Comparison of ENCODE assay signal across 26 cellular contexts in the genomic region with DNA sequence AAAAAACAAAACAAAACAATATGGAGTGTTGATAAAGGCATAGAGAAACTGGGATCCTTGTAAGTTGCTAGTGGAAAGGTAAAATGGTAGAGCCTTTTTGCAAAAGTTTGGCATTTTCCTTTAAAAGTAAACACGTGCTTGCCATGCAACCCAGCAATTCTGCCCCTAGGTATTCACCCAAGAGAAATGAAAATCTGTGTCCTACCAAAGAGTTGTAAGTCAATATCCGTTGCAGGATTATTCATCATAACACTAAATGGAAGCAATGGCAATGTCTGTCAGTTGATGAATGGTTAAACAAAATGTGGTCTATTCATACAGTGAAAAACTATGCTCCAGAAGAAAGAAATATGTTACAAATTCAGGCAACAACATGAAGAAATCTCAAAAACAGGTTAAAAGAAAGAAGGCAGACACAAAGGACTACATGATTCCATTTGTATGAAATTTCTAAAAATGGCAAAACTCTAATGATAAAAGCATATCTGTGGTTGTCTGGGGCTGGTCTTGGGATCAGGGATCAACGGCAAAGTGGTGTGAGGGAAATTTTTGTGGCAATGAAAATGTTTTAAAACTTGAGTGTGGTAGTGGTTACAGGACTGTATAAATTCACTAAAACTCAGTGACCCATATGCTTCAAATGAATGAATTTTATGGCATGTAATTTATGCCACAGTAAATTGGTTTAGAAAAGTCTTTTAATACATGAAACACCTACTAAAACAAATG.
DNase-seq lines count a peak whose midpoint lies in the region; ATAC-seq, FAIRE-seq and TF ChIP-seq lines count a peak whose summit lies in the region.
"Had no signal": no experiment of that assay in that cellular context is flagged by ENCODE, and none has a peak within 500 bp of the region (broad histone marks: within the 10 kb centered on the region; RNA-seq: fewer than 3 reads in every experiment).

No MANE protein-coding gene starts in this region.

- no peak overlapping the region for H3K4me2 ChIP-seq in GM23338

- H3K27ac Mint-ChIP-seq in type B pancreatic cell (no peak overlapping the region), GM23338 (no peak overlapping the region)
- H3K27ac Mint-ChIP-seq: activated CD4-positive, alpha-beta memory T cell treated with anti-CD3 and anti-CD28 coated beads, Interleukin-2, amount 10 ng/mL, durations not matched to agents 7 days and 5 days; activated naive CD8-positive, alpha-beta T cell treated with anti-CD3 and anti-CD28 coated beads for 36 hours had no signal

- H3F3A ChIP-seq in GM23338 (replicated peaks; ENCODE audit: low read depth), result no peaks in the 10 kb centered on the region

- no peak overlapping the region for H2AFZ ChIP-seq in GM23338

- TF ChIP-seq CTCF in astrocyte of the cerebellum (IDR thresholded peaks at IDR 0.05; ENCODE audit: low read depth, low read length, missing control alignments) (no peak), type B pancreatic cell (conservative IDR thresholded peaks at IDR 0.05) (no peak), GM23338 (conservative IDR thresholded peaks at IDR 0.05; ENCODE audit: low read depth in 2 of 2) (no peak)

- H3K9me3 Mint-ChIP-seq in type B pancreatic cell, result peaks cover 15% of the 10 kb centered on the region
- no peaks in the 10 kb centered on the region for H3K9me3 Mint-ChIP-seq in GM23338
- H3K9me3 Mint-ChIP-seq: activated CD4-positive, alpha-beta memory T cell treated with anti-CD3 and anti-CD28 coated beads, Interleukin-2, amount 10 ng/mL, durations not matched to agents 7 days and 5 days; activated naive CD8-positive, alpha-beta T cell treated with anti-CD3 and anti-CD28 coated beads for 36 hours had no signal

- peaks cover 44% of the 10 kb centered on the region for H3K4me1 ChIP-seq in GM23338 (ENCODE audit: insufficient read depth)
- H3K4me1 ChIP-seq: ascending aorta, uterus had no signal

- FAIRE-seq in islet of Langerhans (lab: Jason Lieb, UNC), result peak; percentile 65
- FAIRE-seq: D721Med had no signal

- peak overlapping the region; percentile 7 for H3K4me3 Mint-ChIP-seq in type B pancreatic cell
- no peak overlapping the region for H3K4me3 Mint-ChIP-seq in GM23338
- H3K4me3 Mint-ChIP-seq: activated CD4-positive, alpha-beta memory T cell treated with anti-CD3 and anti-CD28 coated beads, Interleukin-2, amount 10 ng/mL, durations not matched to agents 7 days and 5 days; activated naive CD8-positive, alpha-beta T cell treated with anti-CD3 and anti-CD28 coated beads for 36 hours; CD14-positive monocyte had no signal

- H3K36me3 ChIP-seq in GM23338 (ENCODE audit: insufficient read depth), result no peaks in the 10 kb centered on the region
- H3K36me3 ChIP-seq: ascending aorta, uterus had no signal

- no peaks in the 10 kb centered on the region for H4K20me1 ChIP-seq in GM23338 (replicated peaks; ENCODE audit: insufficient read depth)

- 0 out of 2 replicates have a peak, but pooled peaks cover under 1% of the 10 kb centered on the region for H3K27me3 ChIP-seq in GM23338 (ENCODE audit: insufficient read depth)
- H3K27me3 ChIP-seq: ascending aorta, testis, uterus had no signal

- in situ Hi-C loops in astrocyte of the cerebellum (cut with HindIII; ENCODE audit: low sequenced_read_pairs), result loop anchor here (25.0 kb wide), 1 partner anchor 140 kb away; no protein-coding TSS in a partner anchor

- H3K27ac ChIP-seq in GM23338 (ENCODE audit: low read depth), result no peak overlapping the region
- H3K27ac ChIP-seq: ascending aorta, testis, uterus had no signal

- ATAC-seq in GM23338, result no peak
- ATAC-seq: left cardiac atrium; Panc1; stimulated activated naive CD8-positive, alpha-beta T cell treated with anti-CD3 and anti-CD28 coated beads, Interleukin-15, Interleukin-2, amounts not matched to agents 100 U/mL and 50 U/mL, for 24 hours had no signal

- H3K27me3 Mint-ChIP-seq in type B pancreatic cell (no peaks in the 10 kb centered on the region), GM23338 (ENCODE audit: insufficient read depth, low read depth, poor library complexity) (peaks cover 10% of the 10 kb centered on the region)

- DNase-seq in HT1080 (ENCODE audit: low read depth) (peak; percentile 30), astrocyte of the cerebellum (ENCODE audit: low read depth) (peak; percentile 90), type B pancreatic cell (ENCODE audit: extremely low spot score, unreplicated experiment) (no peak), GM23338 (ENCODE audit: low spot score) (no peak), globus pallidus (ENCODE audit: low spot score) (no peak)
- DNase-seq in activated CD4-positive, alpha-beta T cell treated with anti-CD3 and anti-CD28 coated beads, Interleukin-2, amount 50 U/mL, for 1 hour, result no peak
- DNase-seq: activated CD4-positive, alpha-beta memory T cell treated with anti-CD3 and anti-CD28 coated beads, Interleukin-2, amount 10 ng/mL, durations not matched to agents 7 days and 5 days; activated naive CD8-positive, alpha-beta T cell treated with anti-CD3 and anti-CD28 coated beads for 36 hours; GOT3; head of caudate nucleus; IMR-90; left cardiac atrium; mammary epithelial cell; NCI-H1092; NCI-H187; NCI-H2171 treated with DMSO at 0.1 percent for 48 hours; NCI-H524 treated with DMSO at 0.1 percent for 48 hours; stimulated activated naive CD8-positive, alpha-beta T cell treated with anti-CD3 and anti-CD28 coated beads, Interleukin-15, Interleukin-2, amounts not matched to agents 100 U/mL and 50 U/mL, for 24 hours; T-helper 1 cell; testis; uterus had no signal

- H3K4me1 Mint-ChIP-seq in type B pancreatic cell (ENCODE audit: unreplicated experiment) (peaks cover 41% of the 10 kb centered on the region), GM23338 (peaks cover 59% of the 10 kb centered on the region)
- H3K4me1 Mint-ChIP-seq: activated naive CD8-positive, alpha-beta T cell treated with anti-CD3 and anti-CD28 coated beads for 36 hours had no signal

- no peaks in the 10 kb centered on the region for H3K79me2 ChIP-seq in GM23338 (replicated peaks; ENCODE audit: insufficient read depth)

- H3K36me3 Mint-ChIP-seq in type B pancreatic cell (no peaks in the 10 kb centered on the region), GM23338 (ENCODE audit: low read depth) (peaks cover 5% of the 10 kb centered on the region; the same call in 1 of the 3 replicates)
- H3K36me3 Mint-ChIP-seq: activated naive CD8-positive, alpha-beta T cell treated with anti-CD3 and anti-CD28 coated beads for 36 hours; CD14-positive monocyte had no signal

- H3K4me3 ChIP-seq in astrocyte of the cerebellum (ENCODE audit: low read depth, low read length) (no peak overlapping the region), GM23338 (no peak overlapping the region)
- H3K4me3 ChIP-seq: ascending aorta, testis, uterus had no signal

- no peaks in the 10 kb centered on the region for H3K9me2 ChIP-seq in GM23338 (ENCODE audit: insufficient read depth)

TF ChIP-seq in GM23338, 12 proteins besides CTCF, POLR2A, EP300 and RAD21:
- TF ChIP-seq EZH2 (IDR thresholded peaks at IDR 0.05; ENCODE audit: low read depth, unreplicated experiment) (no peak), CREB1 (CRISPR knock-in tag; IDR thresholded peaks at IDR 0.05; ENCODE audit: low read depth) (no peak), EZH2phosphoT487 (IDR thresholded peaks at IDR 0.05; ENCODE audit: unreplicated experiment) (no peak), NANOG (IDR thresholded peaks at IDR 0.05; ENCODE audit: borderline replicate concordance) (no peak), JUNB (IDR thresholded peaks at IDR 0.05; ENCODE audit: unreplicated experiment) (no peak), ZNF331 (CRISPR knock-in tag; IDR thresholded peaks at IDR 0.05; ENCODE audit: low read depth) (no peak)
- TF ChIP-seq, protein P1, sequence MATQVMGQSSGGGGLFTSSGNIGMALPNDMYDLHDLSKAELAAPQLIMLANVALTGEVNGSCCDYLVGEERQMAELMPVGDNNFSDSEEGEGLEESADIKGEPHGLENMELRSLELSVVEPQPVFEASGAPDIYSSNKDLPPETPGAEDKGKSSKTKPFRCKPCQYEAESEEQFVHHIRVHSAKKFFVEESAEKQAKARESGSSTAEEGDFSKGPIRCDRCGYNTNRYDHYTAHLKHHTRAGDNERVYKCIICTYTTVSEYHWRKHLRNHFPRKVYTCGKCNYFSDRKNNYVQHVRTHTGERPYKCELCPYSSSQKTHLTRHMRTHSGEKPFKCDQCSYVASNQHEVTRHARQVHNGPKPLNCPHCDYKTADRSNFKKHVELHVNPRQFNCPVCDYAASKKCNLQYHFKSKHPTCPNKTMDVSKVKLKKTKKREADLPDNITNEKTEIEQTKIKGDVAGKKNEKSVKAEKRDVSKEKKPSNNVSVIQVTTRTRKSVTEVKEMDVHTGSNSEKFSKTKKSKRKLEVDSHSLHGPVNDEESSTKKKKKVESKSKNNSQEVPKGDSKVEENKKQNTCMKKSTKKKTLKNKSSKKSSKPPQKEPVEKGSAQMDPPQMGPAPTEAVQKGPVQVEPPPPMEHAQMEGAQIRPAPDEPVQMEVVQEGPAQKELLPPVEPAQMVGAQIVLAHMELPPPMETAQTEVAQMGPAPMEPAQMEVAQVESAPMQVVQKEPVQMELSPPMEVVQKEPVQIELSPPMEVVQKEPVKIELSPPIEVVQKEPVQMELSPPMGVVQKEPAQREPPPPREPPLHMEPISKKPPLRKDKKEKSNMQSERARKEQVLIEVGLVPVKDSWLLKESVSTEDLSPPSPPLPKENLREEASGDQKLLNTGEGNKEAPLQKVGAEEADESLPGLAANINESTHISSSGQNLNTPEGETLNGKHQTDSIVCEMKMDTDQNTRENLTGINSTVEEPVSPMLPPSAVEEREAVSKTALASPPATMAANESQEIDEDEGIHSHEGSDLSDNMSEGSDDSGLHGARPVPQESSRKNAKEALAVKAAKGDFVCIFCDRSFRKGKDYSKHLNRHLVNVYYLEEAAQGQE (IDR thresholded peaks at IDR 0.05; ENCODE audit: unreplicated experiment), result no peak
TF ChIP-seq in GM23338: peak in this region for 0.

Comparison
In these comparisons a context has a peak if more than half of its experiments do, and no peak if none do; other contexts are left out.
1. DNase-seq: peak in HT1080 (single experiment) and astrocyte of the cerebellum (single experiment); none in type B pancreatic cell (single experiment), GM23338 (single experiment), globus pallidus (single experiment) and activated CD4-positive, alpha-beta T cell treated with anti-CD3 and anti-CD28 coated beads, Interleukin-2, amount 50 U/mL, for 1 hour (single experiment).